Comparison of ENCODE assay signal across 8 cellular contexts in genomic region chr21:44664691-44665090, GRCh38. TPM values are rescaled to one million over a fixed set of nuclear protein-coding genes. Genes with fewer than 3 reads are reported as not detected.
"Had no signal": no experiment of that assay in that cellular context is flagged by ENCODE, and none has a peak within 500 bp of the region (broad histone marks: within the 10 kb centered on the region; RNA-seq: fewer than 3 reads in every experiment).

No MANE protein-coding gene starts in this region.

- H3K4me3 Mint-ChIP-seq: GM23338, HFFc6 had no signal

- H3K4me1 ChIP-seq: HAP-1 had no signal

- H3K4me3 ChIP-seq: GM23338, HAP-1, K562 had no signal

- H3K9me3 ChIP-seq: HAP-1 had no signal

- DNase-seq: H7, HFFc6, IMR-90 had no signal

- H3K36me3 ChIP-seq: HAP-1 had no signal

- H3K27ac Mint-ChIP-seq: GM23338, HFFc6 had no signal

RNA-seq across cellular contexts. Expression of gene KRTAP12-2, which starts 2.0 kb away (rescaled TPM):
- total RNA-seq: GM23338, H4, H7, HFFc6, HT-29, IMR-90, K562 had no signal

RNA-seq across cellular contexts. Expression of gene KRTAP12-3, which starts 7.0 kb away (rescaled TPM):
- total RNA-seq: GM23338, H4, H7, HFFc6, HT-29, IMR-90, K562 had no signal

RNA-seq across cellular contexts. Expression of gene KRTAP12-4, which starts 10.2 kb away (rescaled TPM):
- total RNA-seq: GM23338, H4, H7, HFFc6, HT-29, IMR-90, K562 had no signal

RNA-seq across cellular contexts. Expression of gene KRTAP12-1, which starts 17.3 kb away (rescaled TPM):
- total RNA-seq: GM23338, H4, HFFc6, HT-29, IMR-90, K562 had no signal

RNA-seq across cellular contexts. Expression of gene KRTAP10-11, which starts 18.5 kb away (rescaled TPM):
- total RNA-seq: GM23338, H4, H7, HFFc6, HT-29, IMR-90, K562 had no signal
